Comparison of ENCODE assay signal across 1 cellular context in genomic region chr10:103969436-103969835, GRCh38.
TF ChIP-seq lines count a peak whose summit lies in the region.

No MANE protein-coding gene starts in this region.

TF ChIP-seq in SK-N-SH treated with all-trans-retinoic acid at 6 μM for 48 hours, 23 proteins besides CTCF, POLR2A, EP300 and RAD21 (continued from another document):
- no peak for TF ChIP-seq POU6F1 (CRISPR knock-in tag; IDR thresholded peaks at IDR 0.05; ENCODE audit: borderline replicate concordance, low read depth)
